Comparison of ENCODE assay signal across 32 cellular contexts in the genomic region with DNA sequence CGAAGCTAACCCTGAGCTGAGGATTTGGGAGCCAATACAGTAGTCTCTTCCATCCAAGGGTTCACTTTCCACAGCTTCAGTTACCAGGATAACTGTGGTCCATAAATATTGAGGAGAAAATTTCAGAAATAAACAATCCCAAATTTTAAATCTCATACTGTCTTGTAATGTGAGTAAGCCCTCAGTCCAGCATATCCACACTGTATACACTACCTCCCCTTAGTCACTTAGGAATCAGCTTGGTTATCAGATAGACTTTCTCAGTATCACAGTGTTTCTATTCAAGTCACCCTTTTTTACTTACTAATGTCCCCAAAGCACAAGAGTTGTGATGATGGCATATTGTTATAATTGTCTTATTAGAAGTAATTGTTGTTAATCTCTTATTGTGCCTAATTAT.
"Had no signal": no experiment of that assay in that cellular context is flagged by ENCODE, and none has a peak within 500 bp of the region (broad histone marks: within the 10 kb centered on the region; RNA-seq: fewer than 3 reads in every experiment).

No MANE protein-coding gene starts in this region.

- DNase-seq: activated effector memory CD4-positive, alpha-beta T cell treated with anti-CD3 and anti-CD28 coated beads, Interleukin-2, amount 50 U/mL, for 16 hours; activated effector memory CD4-positive, alpha-beta T cell treated with Interleukin-2 at 50 U/mL for 16 hours; activated gamma-delta T cell; activated gamma-delta T cell treated with Interleukin-2 at 50 U/mL for 16 hours; activated naive CD4-positive, alpha-beta T cell; activated naive CD4-positive, alpha-beta T cell treated with anti-CD3 and anti-CD28 coated beads for 36 hours; activated naive CD4-positive, alpha-beta T cell treated with anti-CD3 and anti-CD28 coated beads, Interleukin-2, amount 10 ng/mL, durations not matched to agents 7 days and 5 days; activated naive CD4-positive, alpha-beta T cell treated with anti-CD3 and anti-CD28 coated beads, Interleukin-2, amount 50 U/mL, for 16 hours; activated naive CD4-positive, alpha-beta T cell treated with Interleukin-2 at 50 U/mL for 16 hours; activated naive CD8-positive, alpha-beta T cell treated with anti-CD3 and anti-CD28 coated beads for 36 hours; activated naive CD8-positive, alpha-beta T cell treated with anti-CD3 and anti-CD28 coated beads, Interleukin-2, amount 10 ng/mL, durations not matched to agents 7 days and 5 days; activated naive CD8-positive, alpha-beta T cell treated with anti-CD3 and anti-CD28 coated beads, Interleukin-2, amount 50 U/mL, for 24 hours; activated T-cell treated with anti-CD3 and anti-CD28 coated beads, Interleukin-2, amount 50 U/mL, for 1 hour; activated T-cell treated with anti-CD3 and anti-CD28 coated beads, Interleukin-2, amount 50 U/mL, for 24 hours; activated T-cell treated with anti-CD3 and anti-CD28 coated beads, Interleukin-2, amount 50 U/mL, for 4 hours; activated T-cell treated with anti-CD3 and anti-CD28 coated beads, Interleukin-2, amount 50 U/mL, for 48 hours; activated T-cell treated with anti-CD3 and anti-CD28 coated beads, Interleukin-2, amount 50 U/mL, for 72 hours; adrenal gland; amniotic stem cell; amygdala; anterior cingulate cortex; aorta; body of pancreas; brain microvascular endothelial cell; caudate nucleus; central memory CD4-positive, alpha-beta T cell; cerebellar nuclear complex had no signal

- H3K4me3 ChIP-seq: adrenal gland, ascending aorta, body of pancreas, breast epithelium, cardiac muscle cell had no signal

- H3K4me1 ChIP-seq: adrenal gland, ascending aorta, body of pancreas, breast epithelium had no signal

- H3K27me3 ChIP-seq: adrenal gland, ascending aorta, body of pancreas, brain microvascular endothelial cell, breast epithelium, cardiac muscle cell had no signal

- ATAC-seq: activated naive CD4-positive, alpha-beta T cell treated with anti-CD3 and anti-CD28 coated beads, Interleukin-2, amount 50 U/mL, for 72 hours; activated naive CD8-positive, alpha-beta T cell treated with anti-CD3 and anti-CD28 coated beads, Interleukin-2, amount 50 U/mL, for 24 hours; activated T-cell treated with anti-CD3 and anti-CD28 coated beads, Interleukin-2, amount 50 U/mL, for 4 hours; activated T-cell treated with anti-CD3 and anti-CD28 coated beads, Interleukin-2, amount 50 U/mL, for 72 hours; activated T-helper 17 cell treated with anti-CD3 and anti-CD28 coated beads, Interleukin-2, amount 50 U/mL, for 72 hours; body of pancreas had no signal

- H3K9me3 ChIP-seq: adrenal gland, ascending aorta, body of pancreas, breast epithelium had no signal

- H3K36me3 ChIP-seq: adrenal gland, ascending aorta, brain microvascular endothelial cell, breast epithelium, cardiac muscle cell had no signal

- H3K27ac ChIP-seq: adrenal gland, ascending aorta, body of pancreas, brain microvascular endothelial cell, breast epithelium, cardiac muscle cell had no signal
